ENCODE assay signal across 8 cellular contexts in the genomic region with DNA sequence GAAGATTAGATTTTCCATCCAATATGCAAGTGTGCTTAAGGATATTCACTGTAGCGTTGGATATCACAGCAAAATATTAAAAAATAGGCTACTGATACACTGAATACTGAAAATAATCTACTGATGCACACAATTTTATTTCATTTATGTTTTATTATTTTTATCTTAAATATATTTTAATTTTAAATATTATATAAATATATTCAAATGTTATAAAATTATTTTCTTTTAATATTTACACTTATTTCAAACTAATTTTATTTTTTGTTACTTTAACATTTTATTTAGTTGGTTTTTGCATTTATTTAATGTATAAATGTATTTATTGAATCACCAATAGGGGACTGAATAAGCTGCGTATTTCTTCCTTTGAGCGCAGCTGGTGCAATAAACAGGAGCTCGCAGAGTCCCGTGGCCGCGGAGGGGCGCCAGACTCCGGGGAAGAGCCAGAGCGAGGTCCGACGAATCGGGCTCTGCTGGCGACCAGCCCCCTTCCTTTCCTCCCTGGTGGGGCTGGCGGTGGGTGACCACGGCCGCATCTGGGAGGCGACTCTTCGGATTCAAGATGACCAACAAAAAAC. TPM values are rescaled to one million over a fixed set of nuclear protein-coding genes. Genes with fewer than 3 reads are reported as not detected.
A peak's percentile ranks its signal among the peaks of the same experiment; 100 is the strongest.
DNase-seq lines count a peak whose midpoint lies in the region; ATAC-seq and TF ChIP-seq lines count a peak whose summit lies in the region.

No MANE protein-coding gene starts in this region.

- peaks cover 0 to 38% (median 11%) of the 10 kb centered on the region in 45 donors for H3K27me3 ChIP-seq in dorsolateral prefrontal cortex

- H3K4me3 ChIP-seq in dorsolateral prefrontal cortex, result peak overlapping the region in 12 of 59 donors; percentile 8 to 36 (median 24)

- DNase-seq in AG09319 (ENCODE audit: extremely low read depth, low read depth) (no peak), dorsolateral prefrontal cortex (no peak), mucosa of gallbladder (ENCODE audit: low spot score) (peak; percentile 79), A172 (ENCODE audit: low spot score) (no peak), iPS-NIHi11 (ENCODE audit: low spot score) (no peak), SKM-1 (lab: John Stamatoyannopoulos, UW; ENCODE audit: unreplicated experiment) (no peak)

- intact Hi-C loops in dorsolateral prefrontal cortex (cut with DNase I), result no loop called here

- no peak overlapping the region for H3K27ac ChIP-seq in dorsolateral prefrontal cortex

- ATAC-seq in HG02884 (IDR thresholded peaks at IDR 0.05; ENCODE audit: unreplicated experiment) (peak; percentile 45), GM18868 (IDR thresholded peaks at IDR 0.05; ENCODE audit: unreplicated experiment) (no peak)

- TF ChIP-seq CTCF in AG09319 (IDR thresholded peaks at IDR 0.05; ENCODE audit: low read depth, low read length) (peak; percentile 88), dorsolateral prefrontal cortex (IDR thresholded peaks at IDR 0.05 in 54 of 56, conservative IDR thresholded peaks at IDR 0.05 in 2 of 56; ENCODE audit: low read depth in 1 of 56, partially characterized antibody in 56 of 56) (peak in 31 of 56 donors; percentile 7 to 59 (median 25))

RNA-seq across cellular contexts. Expression of gene MMP3, which starts 12.2 kb away (rescaled TPM):
- total RNA-seq in dorsolateral prefrontal cortex (1 to 10 TPM in 3 of 120 experiments, under 1 TPM in 8, not detected in 109; 0.19 to 2.4 (median 0.54) TPM), mucosa of gallbladder (0.17 TPM)
- total RNA-seq in A172 (2014; rRNA removed; shearing (Covaris generic)), result 8.6 and 20.0 TPM in 2 replicates

RNA-seq across cellular contexts. Expression of gene MMP1, which starts 33.3 kb away (rescaled TPM):
- total RNA-seq in dorsolateral prefrontal cortex, result not detected
- 99.4 TPM for total RNA-seq in mucosa of gallbladder
- 12.9 and 19.7 TPM in 2 replicates for total RNA-seq in A172 (2014; rRNA removed; shearing (Covaris generic))

RNA-seq across cellular contexts. Expression of gene MMP12, which starts 43.6 kb away (rescaled TPM):
- total RNA-seq in dorsolateral prefrontal cortex, result not detected
- 1.7 TPM for total RNA-seq in mucosa of gallbladder
- 0.10 TPM in 2 replicates for total RNA-seq in A172 (2014; rRNA removed; shearing (Covaris generic))

RNA-seq across cellular contexts. Expression of gene MMP10, which starts 50.8 kb away (rescaled TPM):
- total RNA-seq in dorsolateral prefrontal cortex, result not detected
- total RNA-seq in mucosa of gallbladder, result not detected
- total RNA-seq in A172 (2014; rRNA removed; shearing (Covaris generic)), result 2.5 and 6.4 TPM in 2 replicates

Comparison
In these comparisons a context has a peak if more than half of its experiments do, and no peak if none do; other contexts are left out.
1. RNA of gene MMP1, which starts 33.3 kb away (total RNA-seq): 99.4 TPM in mucosa of gallbladder (single experiment) and 12.9 to 19.7 TPM in A172; not detected in dorsolateral prefrontal cortex; every median in the first group is over 10 times any median in the second.